ENCODE assay signal across 1 cellular context in genomic region chr11:86955674-86956522, GRCh38.
TF ChIP-seq lines count a peak whose summit lies in the region.

No MANE protein-coding gene starts in this region.

TF ChIP-seq in K562, 482 proteins besides CTCF, POLR2A, EP300 and RAD21 (continued from another document and continues in another):
- 0 out of 2 replicates have a peak, but pooled peaks have one; percentile 17 for TF ChIP-seq IRF9 (tag; IDR thresholded peaks at IDR 0.05)
- TF ChIP-seq RHOXF2B (CRISPR knock-in tag; conservative IDR thresholded peaks at IDR 0.05) = 0 out of 2 replicates have a peak, but pooled peaks have one; percentile 34
- peak; percentile 95 for TF ChIP-seq SMARCA5 (IDR thresholded peaks at IDR 0.05)
- TF ChIP-seq ZNF830 (CRISPR knock-in tag; IDR thresholded peaks at IDR 0.05) = 0 out of 2 replicates have a peak, but pooled peaks have one; percentile 30
- peak in 1 of 3 experiments; percentile 65; a peak in 1 of 6 replicates for TF ChIP-seq ZBTB11 (CRISPR knock-in tag; IDR thresholded peaks at IDR 0.05)
- TF ChIP-seq ERF (CRISPR knock-in tag; IDR thresholded peaks at IDR 0.05) = 0 out of 2 replicates have a peak, but pooled peaks have one; percentile 60
- peak in 1 of 2 experiments; percentile 73; a peak in 1 of 4 replicates for TF ChIP-seq HDAC1 (IDR thresholded peaks at IDR 0.05)
- TF ChIP-seq NBN (IDR thresholded peaks at IDR 0.05; ENCODE audit: low read depth) = 0 out of 2 replicates have a peak, but pooled peaks have one; percentile 56
- peak; percentile 84 for TF ChIP-seq EGR1 (conservative IDR thresholded peaks at IDR 0.05)
- no peak for TF ChIP-seq MEF2A (IDR thresholded peaks at IDR 0.05; ENCODE audit: control insufficient read depth, low read depth, low read length)
- no peak for TF ChIP-seq CREBBP (IDR thresholded peaks at IDR 0.05; ENCODE audit: low read depth, low read length)
- no peak for TF ChIP-seq ATF6 (CRISPR knock-in tag; IDR thresholded peaks at IDR 0.05)
- no peak for TF ChIP-seq NR4A1 (CRISPR knock-in tag; IDR thresholded peaks at IDR 0.05)
- no peak for TF ChIP-seq NR4A1 (tag; IDR thresholded peaks at IDR 0.05)
- no peak for TF ChIP-seq CAMTA2 (CRISPR knock-in tag; conservative IDR thresholded peaks at IDR 0.05)
- no peak; the same call in 1 of the 2 replicates for TF ChIP-seq ZNF197 (CRISPR knock-in tag; IDR thresholded peaks at IDR 0.05; ENCODE audit: low read depth)
- TF ChIP-seq EP400 (IDR thresholded peaks at IDR 0.05) = peak; percentile 55
- TF ChIP-seq ZNF224 (CRISPR knock-in tag; IDR thresholded peaks at IDR 0.05) = no peak
- peak; percentile 89 for TF ChIP-seq TFE3 (CRISPR knock-in tag; IDR thresholded peaks at IDR 0.05)
- peak; percentile 87 for TF ChIP-seq VEZF1 (CRISPR knock-in tag; IDR thresholded peaks at IDR 0.05)
- TF ChIP-seq PHF8 (IDR thresholded peaks at IDR 0.05; ENCODE audit: borderline replicate concordance, low read length) = peak; percentile 64; the same call in 1 of the 2 replicates
- peak; percentile 72 for TF ChIP-seq ELF2 (CRISPR knock-in tag; IDR thresholded peaks at IDR 0.05)
- TF ChIP-seq SAP30 (IDR thresholded peaks at IDR 0.05; ENCODE audit: borderline replicate concordance, insufficient read depth, low read depth, low read length, poor library complexity, severe bottlenecking) = peak; percentile 72
- peak; percentile 88 for TF ChIP-seq HDAC2 (IDR thresholded peaks at IDR 0.05)
- TF ChIP-seq SRF (CRISPR knock-in tag; IDR thresholded peaks at IDR 0.05) = 0 out of 4 replicates have a peak, but pooled peaks of 1 of the 2 experiments have one; percentile 21
- peak; percentile 61 for TF ChIP-seq ETV1 (tag; conservative IDR thresholded peaks at IDR 0.05; ENCODE audit: low read depth)
- TF ChIP-seq KDM1A (IDR thresholded peaks at IDR 0.05) = peak; percentile 71 to 84; a peak in 3 of 4 replicates
- TF ChIP-seq HNRNPLL (IDR thresholded peaks at IDR 0.05; ENCODE audit: low read depth, low read length, poor library complexity, severe bottlenecking) = no peak
- TF ChIP-seq KAT8 (IDR thresholded peaks at IDR 0.05; ENCODE audit: low read depth) = no peak
- TF ChIP-seq SMAD4 (CRISPR knock-in tag; conservative IDR thresholded peaks at IDR 0.05) = peak; percentile 57; the same call in 1 of the 2 replicates
- peak; percentile 92 to 93 for TF ChIP-seq NRF1 (conservative IDR thresholded peaks at IDR 0.05 in 1 of 2, IDR thresholded peaks at IDR 0.05 in 1 of 2)
- 0 out of 2 replicates have a peak, but pooled peaks have one; percentile 27 for TF ChIP-seq CREB5 (CRISPR knock-in tag; IDR thresholded peaks at IDR 0.05)
- no peak for TF ChIP-seq TBP (optimal IDR thresholded peaks at IDR 0.05; ENCODE audit: low read depth, low read length)
- TF ChIP-seq JUN (IDR thresholded peaks at IDR 0.05; ENCODE audit: borderline replicate concordance, low read depth, low read length) = no peak
- TF ChIP-seq JUN (CRISPR knock-in tag; IDR thresholded peaks at IDR 0.05; ENCODE audit: borderline replicate concordance) = no peak
- peak; percentile 40 for TF ChIP-seq PRDM10 (IDR thresholded peaks at IDR 0.05; ENCODE audit: partially characterized antibody)
- peak; percentile 50; the same call in 1 of the 2 replicates for TF ChIP-seq RAD51 (IDR thresholded peaks at IDR 0.05; ENCODE audit: borderline replicate concordance, low read depth)
- TF ChIP-seq EWSR1 (IDR thresholded peaks at IDR 0.05; ENCODE audit: borderline replicate concordance, low read depth, partially characterized antibody) = no peak
- no peak for TF ChIP-seq U2AF1 (optimal IDR thresholded peaks at IDR 0.05; ENCODE audit: low read depth, low read length)
- TF ChIP-seq TOE1 (IDR thresholded peaks at IDR 0.05; ENCODE audit: borderline replicate concordance) = peak; percentile 81
- no peak for TF ChIP-seq TOE1 (CRISPR knock-in tag; IDR thresholded peaks at IDR 0.05; ENCODE audit: borderline replicate concordance, low read depth)
- peak; percentile 28 for TF ChIP-seq MEIS2 (IDR thresholded peaks at IDR 0.05; ENCODE audit: partially characterized antibody)
- no peak for TF ChIP-seq MXD1 (CRISPR knock-in tag; IDR thresholded peaks at IDR 0.05; ENCODE audit: borderline replicate concordance, poor library complexity, severe bottlenecking)
- TF ChIP-seq CCNT2 (IDR thresholded peaks at IDR 0.05; ENCODE audit: borderline replicate concordance, extremely low read depth, insufficient read length, low read depth, low read length) = peak; percentile 65
- peak; percentile 77 for TF ChIP-seq ZBTB7A (IDR thresholded peaks at IDR 0.05; ENCODE audit: borderline replicate concordance, control insufficient read depth, low read depth, low read length)
- peak; percentile 38 for TF ChIP-seq PHF20 (IDR thresholded peaks at IDR 0.05; ENCODE audit: partially characterized antibody)
- peak; percentile 21; the same call in 1 of the 2 replicates for TF ChIP-seq MTA3 (IDR thresholded peaks at IDR 0.05; ENCODE audit: borderline replicate concordance)
- TF ChIP-seq KLF13 (tag; IDR thresholded peaks at IDR 0.05; ENCODE audit: borderline replicate concordance, low read depth) = 0 out of 2 replicates have a peak, but pooled peaks have one; percentile 46
